Comparison of ENCODE assay signal across 8 cellular contexts in the genomic region with DNA sequence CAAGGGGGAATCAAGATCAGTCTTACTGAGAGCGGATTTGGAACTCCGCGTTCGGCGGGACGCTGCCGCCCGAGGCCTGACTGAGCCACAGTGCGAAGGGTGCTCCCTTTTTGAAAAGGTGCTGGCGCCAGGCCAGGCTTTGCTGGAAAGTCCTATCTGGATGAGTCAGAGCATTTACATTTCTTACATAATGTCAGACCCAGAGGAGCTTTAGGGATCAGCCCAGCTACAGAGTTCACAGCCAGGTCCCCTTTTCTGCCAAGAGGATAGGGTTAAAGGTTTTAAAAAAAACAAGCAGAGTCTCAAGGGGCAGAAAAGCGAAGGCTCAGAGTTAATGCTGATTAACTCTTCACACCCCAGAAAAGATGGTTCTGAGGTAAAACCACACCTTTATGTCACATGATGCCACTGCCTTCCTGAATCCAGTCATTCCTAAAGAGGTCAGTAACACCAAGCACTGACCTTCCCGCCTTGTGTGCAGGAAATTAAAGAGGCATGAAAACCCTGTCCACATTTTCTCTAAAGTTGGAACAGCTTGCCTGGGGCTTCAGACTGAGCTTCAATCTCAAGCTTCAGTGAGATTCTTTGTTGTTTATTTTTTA. TPM values are rescaled to one million over a fixed set of nuclear protein-coding genes. Genes with fewer than 3 reads are reported as not detected.
DNase-seq lines count a peak whose midpoint lies in the region; ATAC-seq and TF ChIP-seq lines count a peak whose summit lies in the region.

No MANE protein-coding gene starts in this region.

- peak; percentile 72 for ATAC-seq in HG02642 (IDR thresholded peaks at IDR 0.05; ENCODE audit: poor library complexity, unreplicated experiment)

- no peak for TF ChIP-seq CTCF in GM13977 (IDR thresholded peaks at IDR 0.05; ENCODE audit: extremely low read depth, insufficient read depth, missing control alignments)

- DNase-seq in GM13977 (ENCODE audit: low spot score), result peak; percentile 61
- peak; percentile 43 for DNase-seq in NCI-H2029 treated with DMSO at 0.1 percent for 48 hours (lab: John Stamatoyannopoulos, UW)
- peak; percentile 70 to 73 for DNase-seq in activated CD4-positive, alpha-beta T cell treated with anti-CD3 and anti-CD28 coated beads for 24 hours (ENCODE audit: low read depth in 2 of 2)
- DNase-seq in dermis blood vessel endothelial cell, result peak; percentile 63
- peak; percentile 52 to 70 for DNase-seq in lung microvascular endothelial cell (ENCODE audit: low read depth in 2 of 2)
- peak in 2 of 3 donors; percentile 41 to 53 for DNase-seq in stimulated activated CD4-positive, alpha-beta T cell treated with anti-CD3 and anti-CD28 coated beads, TNF-alpha, amount 100 ng/mL, for 48 hours (ENCODE audit: low read depth in 3 of 3)
- DNase-seq in KBM-7, result no peak

- in situ Hi-C loops in GM13977 (cut with MboI; ENCODE audit: low pct_unique_long_range_greater_than_20kb, low sequenced_read_pairs, unreplicated experiment) (no loop called here), KBM-7 (cut with MboI; ENCODE audit: low pct_unique_long_range_greater_than_20kb, low sequenced_read_pairs) (no loop called here)

RNA-seq across cellular contexts. Expression of gene FBXL14, which starts 11.7 kb away (rescaled TPM):
- total RNA-seq in dermis blood vessel endothelial cell (17.4 and 21.7 TPM in 2 replicates), lung microvascular endothelial cell (10.2 and 15.5 TPM in 2 replicates)

RNA-seq across cellular contexts. Expression of gene WNT5B, which starts 22.9 kb away (rescaled TPM):
- 0.28 and 1.5 TPM in 2 replicates for total RNA-seq in dermis blood vessel endothelial cell
- total RNA-seq in lung microvascular endothelial cell, result 0.20 and 0.22 TPM in 2 replicates
